Comparison of ENCODE assay signal across 24 cellular contexts in the genomic region with DNA sequence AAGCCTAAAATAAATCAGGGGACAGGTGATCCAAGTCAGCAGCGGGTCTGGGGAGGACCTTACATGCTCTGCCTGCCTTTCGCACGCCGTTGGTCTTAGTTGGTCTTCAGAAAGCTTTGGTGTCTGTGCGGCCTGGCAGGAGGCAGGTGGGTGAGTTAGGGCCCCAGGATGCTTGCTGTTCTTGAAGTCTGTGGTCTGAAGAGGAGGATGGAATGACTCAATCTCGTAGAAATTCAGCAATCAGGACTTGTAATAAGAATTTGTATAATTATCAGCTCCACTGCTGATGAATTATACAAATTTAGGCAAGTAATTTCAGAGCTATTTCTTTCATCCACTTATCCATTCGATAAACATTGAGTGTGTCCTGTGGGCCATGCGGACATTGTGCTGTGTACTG.
DNase-seq lines count a peak whose midpoint lies in the region; ATAC-seq and TF ChIP-seq lines count a peak whose summit lies in the region.
"Had no signal": no experiment of that assay in that cellular context is flagged by ENCODE, and none has a peak within 500 bp of the region (broad histone marks: within the 10 kb centered on the region; RNA-seq: fewer than 3 reads in every experiment).

No MANE protein-coding gene starts in this region.

- no peak overlapping the region for H2AK9ac ChIP-seq in IMR-90 (replicated peaks; ENCODE audit: low read depth, low read length, poor library complexity)

- H3K56ac ChIP-seq in IMR-90 (ENCODE audit: extremely low read depth, insufficient read depth, low read length), result no peak overlapping the region

- H3K4me3 Mint-ChIP-seq in brain (no peak overlapping the region), neural crest cell (peak overlapping the region; percentile 1)
- H3K4me3 Mint-ChIP-seq: CD4-positive, alpha-beta T cell had no signal

- no peak overlapping the region for H3K23ac ChIP-seq in IMR-90 (ENCODE audit: low read depth, low read length)

- H3K27me3 ChIP-seq in IMR-90 (ENCODE audit: control insufficient read depth, insufficient read depth, low read length) (no peaks in the 10 kb centered on the region; the same call in 1 of the 2 replicates), upper lobe of left lung (no peaks in the 10 kb centered on the region), psoas muscle (ENCODE audit: insufficient read depth in 3 of 3, low read length in 2 of 3) (no peaks in the 10 kb centered on the region)
- H3K27me3 ChIP-seq: BLaER1 treated with 17β-estradiol and CSF1 and Interleukin-3, amounts not matched to agents 10 nM and 100 nM; MG63; SJSA1 had no signal

- CTCF ChIA-PET in IMR-90 (lab: Yijun Ruan, JAX), result interaction anchor here (1.2 to 2.3 kb wide), 2 partner anchors 11 to 266 kb away, joined by 4 to 9 read pairs; no protein-coding TSS in a partner anchor

- WGBS in IMR-90 (ENCODE audit: extremely low coverage in 2 of 2, insufficient read length in 1 of 2), 2 experiments, result no CpG with 5 or more reads among the region's 8 CpGs
- 89 to 93% methylated on average over 8 of the region's 8 CpGs for WGBS in upper lobe of left lung, 2 donors
- 71 to 75% (median 73%) methylated on average over 8 of the region's 8 CpGs for WGBS in psoas muscle, 3 donors

- H3K14ac ChIP-seq in IMR-90 (replicated peaks; ENCODE audit: low read depth, low read length), result 0 out of 2 replicates have a peak overlapping the region, but pooled peaks have one; percentile 15

- H4K8ac ChIP-seq in IMR-90 (ENCODE audit: low read depth in 2 of 2, low read length in 2 of 2), result peak overlapping the region in 1 of 2 experiments; percentile 19; a peak in 1 of 4 replicates

- H2AK5ac ChIP-seq in IMR-90 (ENCODE audit: low read depth, low read length), result no peak overlapping the region; the same call in 1 of the 2 replicates

- peak overlapping the region; percentile 3; the same call in 1 of the 2 replicates for H3K4ac ChIP-seq in IMR-90 (ENCODE audit: low read depth, low read length)

- H3K18ac ChIP-seq in IMR-90 (ENCODE audit: low read depth, low read length), result no peak overlapping the region

- no peaks in the 10 kb centered on the region for H4K20me1 ChIP-seq in IMR-90 (ENCODE audit: insufficient read depth, low read length)
- H4K20me1 ChIP-seq: BLaER1 treated with 17β-estradiol and CSF1 and Interleukin-3, amounts not matched to agents 10 nM and 100 nM had no signal

- DNase-seq in IMR-90 (no peak), neural crest cell (ENCODE audit: low read depth, low spot score) (no peak), NCI-H510A treated with DMSO at 0.1 percent for 48 hours (lab: John Stamatoyannopoulos, UW) (no peak), Kasumi-1 (lab: John Stamatoyannopoulos, UW) (no peak), upper lobe of left lung (no peak), psoas muscle (no peak)
- DNase-seq: AML-193; CD4-positive, alpha-beta T cell; NCI-H1105 treated with DMSO at 0.1 percent for 48 hours; NCI-H146; NCI-H1930; NCI-H2107; NCI-H524 treated with DMSO at 0.1 percent for 48 hours; NCI-H774; NK-92 treated with Interleukin-12 subunit alpha and Interleukin-12 subunit beta, amount 100 ng/mL, for 24 hours; Right ventricle myocardium superior; RPMI8226 had no signal

- POLR2A ChIA-PET in IMR-90 (lab: Charles Lee; ENCODE audit: unreplicated experiment), result interaction anchor here (0.7 kb wide), 1 partner anchor 14 kb away, joined by 7 read pairs; no protein-coding TSS in a partner anchor

- H3K9me3 ChIP-seq in IMR-90 (ENCODE audit: control insufficient read depth, insufficient read depth, low read length), result no peaks in the 10 kb centered on the region
- H3K9me3 ChIP-seq in upper lobe of left lung, result no peaks in the 10 kb centered on the region
- H3K9me3 ChIP-seq in psoas muscle, result no peaks in the 10 kb centered on the region
- H3K9me3 ChIP-seq: A549; BLaER1 treated with 17β-estradiol and CSF1 and Interleukin-3, amounts not matched to agents 10 nM and 100 nM; MG63; SJSA1 had no signal

- H3K9me1 ChIP-seq in IMR-90 (ENCODE audit: insufficient read depth, low read length), result peaks cover 11% of the 10 kb centered on the region

- dilution Hi-C loops in IMR-90 (cut with HindIII; ENCODE audit: low sequenced_read_pairs, unreplicated experiment), result no loop called here

- no peak overlapping the region for H4K5ac ChIP-seq in IMR-90 (ENCODE audit: low read depth, low read length)

- peaks cover 11% of the 10 kb centered on the region for H3K4me1 ChIP-seq in IMR-90 (ENCODE audit: control insufficient read depth, insufficient read depth, low read length)
- peaks cover 0 to 4% (median 0%) of the 10 kb centered on the region in 4 donors for H3K4me1 ChIP-seq in upper lobe of left lung
- no peaks in the 10 kb centered on the region for H3K4me1 ChIP-seq in psoas muscle
- H3K4me1 ChIP-seq: A549, SJSA1 had no signal

- TF ChIP-seq EP300 in upper lobe of left lung (IDR thresholded peaks at IDR 0.05), result no peak

- intact Hi-C loops in IMR-90 (cut with micrococcal nuclease), result no loop called here
- intact Hi-C loops in psoas muscle (cut with DNase I), result no loop called here

- H3K27ac Mint-ChIP-seq in brain (peak overlapping the region in 3 of 5 experiments; percentile 31 to 78 (median 50)), neural crest cell (ENCODE audit: unreplicated experiment) (no peak overlapping the region)
- H3K27ac Mint-ChIP-seq: CD4-positive, alpha-beta T cell had no signal

- no peaks in the 10 kb centered on the region for H3K36me3 ChIP-seq in IMR-90 (ENCODE audit: control insufficient read depth, insufficient read depth, low read length)
- H3K36me3 ChIP-seq in upper lobe of left lung, result no peaks in the 10 kb centered on the region
- peaks cover 0 to 9% of the 10 kb centered on the region in 2 donors for H3K36me3 ChIP-seq in psoas muscle (ENCODE audit: insufficient read depth in 1 of 2, low read depth in 1 of 2)
- H3K36me3 ChIP-seq: BLaER1 treated with 17β-estradiol and CSF1 and Interleukin-3, amounts not matched to agents 10 nM and 100 nM; MG63; SJSA1 had no signal

- H3K79me1 ChIP-seq in IMR-90 (ENCODE audit: low read depth in 1 of 2, low read length in 2 of 2), result no peaks in the 10 kb centered on the region

- H3K27me3 Mint-ChIP-seq in brain (peaks cover 7% of the 10 kb centered on the region), neural crest cell (ENCODE audit: low read depth) (no peaks in the 10 kb centered on the region)
- H3K27me3 Mint-ChIP-seq: CD4-positive, alpha-beta T cell had no signal

- in situ Hi-C loops in IMR-90 (cut with MboI; ENCODE audit: low sequenced_read_pairs), result no loop called here

- H2BK20ac ChIP-seq in IMR-90 (ENCODE audit: low read depth, low read length), result 0 out of 2 replicates have a peak overlapping the region, but pooled peaks have one; percentile 32

- H3K4me3 ChIP-seq in IMR-90 (ENCODE audit: insufficient read depth, low read depth, low read length) (no peak overlapping the region), upper lobe of left lung (no peak overlapping the region), psoas muscle (no peak overlapping the region)
- H3K4me3 ChIP-seq: A549; BLaER1 treated with 17β-estradiol and CSF1 and Interleukin-3, amounts not matched to agents 10 nM and 100 nM; K562; MG63; SJSA1 had no signal

- H3K36me3 Mint-ChIP-seq in brain (peaks cover 30% of the 10 kb centered on the region), neural crest cell (ENCODE audit: low read depth) (peaks cover 6% of the 10 kb centered on the region)

- no peak overlapping the region for H3K27ac ChIP-seq in IMR-90 (ENCODE audit: insufficient read depth, low read length)
- peak overlapping the region in 1 of 4 donors; percentile 21 for H3K27ac ChIP-seq in upper lobe of left lung
- no peak overlapping the region for H3K27ac ChIP-seq in psoas muscle
- H3K27ac ChIP-seq: A549, SJSA1 had no signal

- ATAC-seq in IMR-90 (ENCODE audit: low read depth), result no peak
- no peak for ATAC-seq in upper lobe of left lung (ENCODE audit: low FRiP score in 2 of 2)
- no peak for ATAC-seq in psoas muscle
- ATAC-seq: A549, HepG2, K562 had no signal

- H2BK120ac ChIP-seq in IMR-90 (ENCODE audit: low read depth, low read length), result 0 out of 2 replicates have a peak overlapping the region, but pooled peaks have one; percentile 49

- no TSS peak for BruUV-seq in IMR-90 (replicated peaks; lab: Mats Ljungman, UMichigan)

- H4K91ac ChIP-seq in IMR-90 (ENCODE audit: insufficient read depth, low read depth, low read length), result 0 out of 2 replicates have a peak overlapping the region, but pooled peaks have one; percentile 1

- H3K9ac ChIP-seq in IMR-90 (ENCODE audit: low read depth, low read length), result no peak overlapping the region

- H3K4me1 Mint-ChIP-seq in brain (peaks cover 49% of the 10 kb centered on the region), neural crest cell (peaks cover 53% of the 10 kb centered on the region)

- 0 out of 3 replicates have a peak overlapping the region, but pooled peaks have one; percentile 16 for H2BK15ac ChIP-seq in IMR-90 (ENCODE audit: low read depth, low read length)

- TF ChIP-seq POLR2A in IMR-90 (IDR thresholded peaks at IDR 0.05; ENCODE audit: low read depth, low read length), result no peak
- TF ChIP-seq POLR2A in upper lobe of left lung (IDR thresholded peaks at IDR 0.05), result no peak

- H3K9me3 Mint-ChIP-seq in brain (no peaks in the 10 kb centered on the region), neural crest cell (no peaks in the 10 kb centered on the region)
- H3K9me3 Mint-ChIP-seq: CD4-positive, alpha-beta T cell had no signal

- H2BK5ac ChIP-seq in IMR-90 (ENCODE audit: low read depth, low read length, poor library complexity, severe bottlenecking), result no peak overlapping the region

- TF ChIP-seq CTCF in IMR-90 (conservative IDR thresholded peaks at IDR 0.05; ENCODE audit: low read depth, low read length) (no peak), brain (conservative IDR thresholded peaks at IDR 0.05) (no peak), neural crest cell (conservative IDR thresholded peaks at IDR 0.05) (no peak), upper lobe of left lung (IDR thresholded peaks at IDR 0.05) (no peak), psoas muscle (IDR thresholded peaks at IDR 0.05) (no peak)

- no peak for TF ChIP-seq RAD21 in IMR-90 (IDR thresholded peaks at IDR 0.05; ENCODE audit: low read length)

- H2AFZ ChIP-seq in IMR-90 (replicated peaks; ENCODE audit: low read length, poor library complexity), result no peak overlapping the region

- no peak overlapping the region for H3K4me2 ChIP-seq in IMR-90 (ENCODE audit: low read depth, low read length)
- H3K4me2 ChIP-seq: A549 had no signal

TF ChIP-seq in IMR-90, 13 proteins besides CTCF, POLR2A, EP300 and RAD21 (continues in another document):
- TF ChIP-seq USF2 (IDR thresholded peaks at IDR 0.05; ENCODE audit: low read depth, low read length) (no peak), MAZ (IDR thresholded peaks at IDR 0.05; ENCODE audit: borderline replicate concordance, low read depth, low read length) (no peak), SMC3 (IDR thresholded peaks at IDR 0.05; ENCODE audit: low read depth, low read length) (no peak), MAFK (IDR thresholded peaks at IDR 0.05; ENCODE audit: low read depth, low read length) (no peak)
